1 cellular context compared by ENCODE assay signal in genomic region chr19:8446055-8446709, GRCh38.
TF ChIP-seq lines count a peak whose summit lies in the region.

No MANE protein-coding gene starts in this region.

TF ChIP-seq in HepG2, 621 proteins besides CTCF, POLR2A, EP300 and RAD21:
- TF ChIP-seq ZNF724P (CRISPR knock-in tag; IDR thresholded peaks at IDR 0.05; ENCODE audit: borderline replicate concordance) (no peak), ZSCAN20 (CRISPR knock-in tag; IDR thresholded peaks at IDR 0.05; ENCODE audit: borderline replicate concordance) (no peak), NCOA5 (CRISPR knock-in tag; IDR thresholded peaks at IDR 0.05) (no peak), ZNF770 (CRISPR knock-in tag; IDR thresholded peaks at IDR 0.05) (peak; percentile 65)
